1 cellular context compared by ENCODE assay signal in the genomic region with DNA sequence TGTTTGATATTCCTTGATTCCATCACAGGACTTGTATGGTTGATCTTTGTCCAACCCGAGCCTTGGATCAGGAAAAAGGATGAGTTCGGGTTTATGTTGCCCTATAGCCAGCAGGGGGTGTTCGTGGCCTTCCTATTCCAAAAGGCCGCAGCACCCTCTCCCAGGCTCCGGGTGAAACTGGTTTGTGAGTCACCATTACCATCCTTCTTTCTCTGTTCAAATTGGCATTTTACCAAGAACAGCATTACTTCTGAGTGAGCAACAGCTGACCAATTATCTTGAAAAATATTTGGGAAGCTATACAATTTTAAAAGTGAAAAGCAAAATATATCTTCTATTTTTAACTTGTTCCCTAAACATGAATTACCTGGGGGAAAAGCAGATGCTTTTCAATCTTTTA.
A peak's percentile ranks its signal among the peaks of the same experiment; 100 is the strongest.
TF ChIP-seq lines count a peak whose summit lies in the region.

No MANE protein-coding gene starts in this region.

TF ChIP-seq in GM12878, 131 proteins besides CTCF, POLR2A, EP300 and RAD21:
- no peak for TF ChIP-seq HDAC6 (IDR thresholded peaks at IDR 0.05; ENCODE audit: unreplicated experiment)
- TF ChIP-seq SMC3 (IDR thresholded peaks at IDR 0.05; ENCODE audit: borderline replicate concordance, low read length) = peak; percentile 76; the same call in 1 of the 2 replicates
- no peak for TF ChIP-seq IRF4 (IDR thresholded peaks at IDR 0.05; ENCODE audit: low read depth, low read length)
- TF ChIP-seq NBN (IDR thresholded peaks at IDR 0.05) = no peak
- TF ChIP-seq SPI1 (IDR thresholded peaks at IDR 0.05; ENCODE audit: borderline replicate concordance, insufficient read depth, low read depth, low read length) = no peak
- TF ChIP-seq, protein P1, sequence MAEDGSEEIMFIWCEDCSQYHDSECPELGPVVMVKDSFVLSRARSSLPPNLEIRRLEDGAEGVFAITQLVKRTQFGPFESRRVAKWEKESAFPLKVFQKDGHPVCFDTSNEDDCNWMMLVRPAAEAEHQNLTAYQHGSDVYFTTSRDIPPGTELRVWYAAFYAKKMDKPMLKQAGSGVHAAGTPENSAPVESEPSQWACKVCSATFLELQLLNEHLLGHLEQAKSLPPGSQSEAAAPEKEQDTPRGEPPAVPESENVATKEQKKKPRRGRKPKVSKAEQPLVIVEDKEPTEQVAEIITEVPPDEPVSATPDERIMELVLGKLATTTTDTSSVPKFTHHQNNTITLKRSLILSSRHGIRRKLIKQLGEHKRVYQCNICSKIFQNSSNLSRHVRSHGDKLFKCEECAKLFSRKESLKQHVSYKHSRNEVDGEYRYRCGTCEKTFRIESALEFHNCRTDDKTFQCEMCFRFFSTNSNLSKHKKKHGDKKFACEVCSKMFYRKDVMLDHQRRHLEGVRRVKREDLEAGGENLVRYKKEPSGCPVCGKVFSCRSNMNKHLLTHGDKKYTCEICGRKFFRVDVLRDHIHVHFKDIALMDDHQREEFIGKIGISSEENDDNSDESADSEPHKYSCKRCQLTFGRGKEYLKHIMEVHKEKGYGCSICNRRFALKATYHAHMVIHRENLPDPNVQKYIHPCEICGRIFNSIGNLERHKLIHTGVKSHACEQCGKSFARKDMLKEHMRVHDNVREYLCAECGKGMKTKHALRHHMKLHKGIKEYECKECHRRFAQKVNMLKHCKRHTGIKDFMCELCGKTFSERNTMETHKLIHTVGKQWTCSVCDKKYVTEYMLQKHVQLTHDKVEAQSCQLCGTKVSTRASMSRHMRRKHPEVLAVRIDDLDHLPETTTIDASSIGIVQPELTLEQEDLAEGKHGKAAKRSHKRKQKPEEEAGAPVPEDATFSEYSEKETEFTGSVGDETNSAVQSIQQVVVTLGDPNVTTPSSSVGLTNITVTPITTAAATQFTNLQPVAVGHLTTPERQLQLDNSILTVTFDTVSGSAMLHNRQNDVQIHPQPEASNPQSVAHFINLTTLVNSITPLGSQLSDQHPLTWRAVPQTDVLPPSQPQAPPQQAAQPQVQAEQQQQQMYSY (CRISPR knock-in tag; IDR thresholded peaks at IDR 0.05) = no peak
